In genomic region chr3:7396534-7396933, GRCh38 we compare ENCODE assay signal across 34 cellular contexts.
"Had no signal": no experiment of that assay in that cellular context is flagged by ENCODE, and none has a peak within 500 bp of the region (broad histone marks: within the 10 kb centered on the region; RNA-seq: fewer than 3 reads in every experiment).

No MANE protein-coding gene starts in this region.

- H3K9me3 ChIP-seq: MG63 had no signal

- H3K36me3 ChIP-seq: MG63 had no signal

- DNase-seq: Karpas-422, Kasumi-1, MG63, MM.1S, MV-4-11, NCI-H1048, NCI-H1092, NCI-H1092 treated with DMSO at 0.1 percent for 48 hours, NCI-H1105, NCI-H1105 treated with DMSO at 0.1 percent for 48 hours, NCI-H1417, NCI-H1417 treated with DMSO at 0.1 percent for 48 hours, NCI-H1436, NCI-H1436 treated with DMSO at 0.1 percent for 48 hours, NCI-H146, NCI-H1694, NCI-H1694 treated with DMSO at 0.1 percent for 48 hours, NCI-H187, NCI-H187 treated with DMSO at 0.1 percent for 48 hours, NCI-H1930, NCI-H2029, NCI-H2029 treated with DMSO at 0.1 percent for 48 hours, NCI-H2081, NCI-H2081 treated with DMSO at 0.1 percent for 48 hours, NCI-H2107, NCI-H2171, NCI-H2171 treated with DMSO at 0.1 percent for 48 hours, NCI-H2227 treated with DMSO at 0.1 percent for 48 hours, NCI-H226, NCI-H345, NCI-H446, NCI-H446 treated with DMSO at 0.1 percent for 48 hours, NCI-H510A, NCI-H510A treated with DMSO at 0.1 percent for 48 hours had no signal

- H3K4me3 ChIP-seq: MG63 had no signal

- H3K27me3 ChIP-seq: MG63 had no signal
